In genomic region chr17:8965394-8966168, GRCh38 we compare ENCODE assay signal across 8 cellular contexts. TPM values are rescaled to one million over a fixed set of nuclear protein-coding genes. Genes with fewer than 3 reads are reported as not detected.
DNase-seq lines count a peak whose midpoint lies in the region; ATAC-seq and TF ChIP-seq lines count a peak whose summit lies in the region.

Gene PIK3R5 (minus strand): TSS chr17:8965707. CDS start chr17:8911494, 54,213 bp downstream.

- H3K4me1 Mint-ChIP-seq in CD8-positive, alpha-beta T cell (ENCODE audit: low read depth), result peaks cover 48% of the 10 kb centered on the region
- no peaks in the 10 kb centered on the region for H3K4me1 Mint-ChIP-seq in Calu3 (ENCODE audit: low read depth, unreplicated experiment)

- intact Hi-C loops in CD8-positive, alpha-beta T cell (cut with DNase I, micrococcal nuclease), result loop anchor here (1.0 to 5.0 kb wide), 5 partner anchors 11 to 66 kb away; no protein-coding TSS in a partner anchor
- intact Hi-C loops in left cardiac atrium (cut with DNase I) (no loop called here), Calu3 (cut with micrococcal nuclease; ENCODE audit: unreplicated experiment) (no loop called here)

- H3K27me3 ChIP-seq in CD8-positive, alpha-beta T cell (ENCODE audit: insufficient read depth, low read length), result no peaks in the 10 kb centered on the region

- POLR2A ChIA-PET in CD8-positive, alpha-beta T cell (lab: Charles Lee), result interaction anchor here (0.6 to 4.3 kb wide), 9 partner anchors 10 to 1909 kb away, joined by 3 to 47 read pairs (median 3); no protein-coding TSS in a partner anchor

- peak; percentile 77 for ATAC-seq in CD8-positive, alpha-beta T cell
- ATAC-seq in GM21529 (IDR thresholded peaks at IDR 0.05; ENCODE audit: unreplicated experiment), result peak; percentile 72
- peak; percentile 86 to 89 for ATAC-seq in left cardiac atrium

- no TSS peak for BruUV-seq in Calu3 (replicated peaks; lab: Mats Ljungman, UMichigan)

- H3K27ac ChIP-seq in CD8-positive, alpha-beta T cell (ENCODE audit: low read depth, low read length), result peak within 1 kb of the TSS; percentile 83
- H3K27ac ChIP-seq in skin epidermis, result peak within 1 kb of the TSS; percentile 37 to 95 (median 81)

- H3K4me1 ChIP-seq in CD8-positive, alpha-beta T cell (ENCODE audit: insufficient read depth, low read length), result peaks cover 39% of the 10 kb centered on the region

- peak within 1 kb of the TSS; percentile 96 for H3K4me3 Mint-ChIP-seq in CD8-positive, alpha-beta T cell
- H3K4me3 Mint-ChIP-seq in Calu3 (ENCODE audit: low read depth, unreplicated experiment), result no peak within 1 kb of the TSS

- no peak for TF ChIP-seq CTCF in CD8-positive, alpha-beta T cell (IDR thresholded peaks at IDR 0.05)
- TF ChIP-seq CTCF in Calu3 (IDR thresholded peaks at IDR 0.05; ENCODE audit: unreplicated experiment), result no peak

- H3K27me3 Mint-ChIP-seq in CD8-positive, alpha-beta T cell (ENCODE audit: low read depth), result no peaks in the 10 kb centered on the region
- H3K27me3 Mint-ChIP-seq in Calu3 (ENCODE audit: unreplicated experiment), result peaks cover 41% of the 10 kb centered on the region

- peaks cover 4% of the 10 kb centered on the region for H3K36me3 ChIP-seq in CD8-positive, alpha-beta T cell (ENCODE audit: insufficient read depth, low read length)

- peak; percentile 68 to 91 (median 77) for DNase-seq in CD8-positive, alpha-beta T cell
- DNase-seq in NCI-H345 (lab: John Stamatoyannopoulos, UW) (peak; percentile 50), activated T-cell treated with anti-CD3 and anti-CD28 coated beads for 24 hours (ENCODE audit: low read depth) (peak; percentile 69), left cardiac atrium (peak; percentile 47), DMS153 (lab: John Stamatoyannopoulos, UW) (no peak), Calu3 (no peak)

- peaks cover 19% of the 10 kb centered on the region for H3K9me3 Mint-ChIP-seq in CD8-positive, alpha-beta T cell
- peaks cover 7% of the 10 kb centered on the region for H3K9me3 Mint-ChIP-seq in Calu3 (ENCODE audit: low read depth, unreplicated experiment)

- peaks cover 26% of the 10 kb centered on the region for H3K36me3 Mint-ChIP-seq in CD8-positive, alpha-beta T cell
- peaks cover 5% of the 10 kb centered on the region for H3K36me3 Mint-ChIP-seq in Calu3 (ENCODE audit: insufficient read depth, unreplicated experiment)

- CTCF ChIA-PET in CD8-positive, alpha-beta T cell (lab: Charles Lee), result interaction anchor here (0.7 to 2.4 kb wide), 7 partner anchors 13 to 468 kb away, joined by 3 to 10 read pairs (median 5); no protein-coding TSS in a partner anchor
- CTCF ChIA-PET in Calu3 (lab: Charles Lee), result no interaction called here

- no peaks in the 10 kb centered on the region for H3K9me3 ChIP-seq in CD8-positive, alpha-beta T cell (ENCODE audit: low read length)

- peak within 1 kb of the TSS; percentile 97 for H3K4me3 ChIP-seq in CD8-positive, alpha-beta T cell (ENCODE audit: low read depth, low read length)
- H3K4me3 ChIP-seq in skin epidermis, result peak within 1 kb of the TSS; percentile 47 to 63 (median 55)

- H3K27ac Mint-ChIP-seq in CD8-positive, alpha-beta T cell, result peak within 1 kb of the TSS; percentile 97
- H3K27ac Mint-ChIP-seq in Calu3 (ENCODE audit: unreplicated experiment), result no peak within 1 kb of the TSS

RNA-seq across cellular contexts. Expression of gene PIK3R5, which starts in this region (rescaled TPM):
- 100 to 1,000 TPM; 154 to 155 TPM for total RNA-seq in CD8-positive, alpha-beta T cell
- total RNA-seq in left cardiac atrium (1 to 10 TPM; 6.3 TPM), Calu3 (2022) (not detected in 2 replicates)

Comparison
In these comparisons a context has a peak if more than half of its experiments do, and no peak if none do; other contexts are left out.
1. RNA of gene PIK3R5 (total RNA-seq): 154 to 155 TPM in CD8-positive, alpha-beta T cell; 6.3 TPM in left cardiac atrium and not detected in Calu3; every median in the first group is over 10 times any median in the second.
2. DNase-seq: peak in CD8-positive, alpha-beta T cell (7 of 7), NCI-H345 (single experiment), activated T-cell treated with anti-CD3 and anti-CD28 coated beads for 24 hours (single experiment) and left cardiac atrium (single experiment); none in DMS153 (single experiment) and Calu3 (single experiment).
3. intact Hi-C loops: an anchor here in CD8-positive, alpha-beta T cell (1.0 to 5.0 kb wide); none called in left cardiac atrium and Calu3.
4. Peak in every context shown above with its lines, with median percentiles within 50 percentile points of each other: ATAC-seq.